Comparison of ENCODE assay signal across 25 cellular contexts in the genomic region with DNA sequence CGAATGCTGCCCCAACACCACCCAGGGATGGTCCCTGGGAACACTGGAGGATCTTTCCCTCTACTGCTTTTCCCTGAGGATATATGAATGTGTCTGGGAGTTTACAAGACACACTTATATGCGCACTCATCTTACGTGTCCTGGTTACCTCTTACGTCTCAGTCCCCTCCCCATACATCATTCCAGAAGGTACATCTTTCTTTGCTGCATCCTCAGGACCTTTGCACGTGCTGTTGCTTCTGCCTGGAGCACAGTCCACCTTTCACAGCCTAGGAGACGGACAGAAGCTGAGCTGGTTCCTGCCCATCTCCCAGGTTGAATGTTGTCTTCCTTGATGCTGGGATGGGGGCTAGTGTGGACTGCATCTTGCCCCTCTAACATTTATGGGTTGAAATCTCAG.
"Had no signal": no experiment of that assay in that cellular context is flagged by ENCODE, and none has a peak within 500 bp of the region (broad histone marks: within the 10 kb centered on the region; RNA-seq: fewer than 3 reads in every experiment).

No MANE protein-coding gene starts in this region.

- H3K27me3 ChIP-seq: ascending aorta, Peyer's patch, SJCRH30 had no signal

- DNase-seq: activated CD4-positive, alpha-beta T cell treated with anti-CD3 and anti-CD28 coated beads for 36 hours; activated CD8-positive, alpha-beta memory T cell treated with anti-CD3 and anti-CD28 coated beads, Interleukin-2, amount 50 U/mL, for 4 hours; activated CD8-positive, alpha-beta T cell treated with anti-CD3 and anti-CD28 coated beads for 36 hours; activated effector memory CD4-positive, alpha-beta T cell treated with Interleukin-2 at 50 U/mL for 16 hours; activated naive CD4-positive, alpha-beta T cell treated with Interleukin-2 at 50 U/mL for 16 hours; activated naive CD8-positive, alpha-beta T cell treated with anti-CD3 and anti-CD28 coated beads, Interleukin-2, amount 50 U/mL, for 24 hours; amniotic stem cell; body of pancreas; central memory CD4-positive, alpha-beta T cell; Karpas-422; NCI-H1105 treated with DMSO at 0.1 percent for 48 hours; NCI-H1436 treated with DMSO at 0.1 percent for 48 hours; NCI-H187; NCI-H2081; NCI-H446; NCI-H524; Peyer's patch; Right ventricle myocardium superior; SJCRH30; SK-N-SH; T-helper 1 cell had no signal

- H3K27ac ChIP-seq: ascending aorta, body of pancreas, Peyer's patch, RWPE1, SJCRH30, VCaP had no signal

- ATAC-seq: activated CD4-positive, alpha-beta T cell treated with anti-CD3 and anti-CD28 coated beads for 36 hours; activated CD8-positive, alpha-beta T cell treated with anti-CD3 and anti-CD28 coated beads for 36 hours; activated naive CD4-positive, alpha-beta T cell treated with anti-CD3 and anti-CD28 coated beads, Interleukin-2, amount 50 U/mL, for 72 hours; activated naive CD8-positive, alpha-beta T cell treated with anti-CD3 and anti-CD28 coated beads, Interleukin-2, amount 50 U/mL, for 24 hours; body of pancreas had no signal

- H3K4me2 ChIP-seq: SK-N-SH had no signal

- H3K4me1 Mint-ChIP-seq: activated CD4-positive, alpha-beta T cell treated with anti-CD3 and anti-CD28 coated beads for 36 hours; activated naive CD8-positive, alpha-beta T cell treated with anti-CD3 and anti-CD28 coated beads, Interleukin-2, amount 50 U/mL, for 24 hours had no signal

- H3K27ac Mint-ChIP-seq: activated CD4-positive, alpha-beta T cell treated with anti-CD3 and anti-CD28 coated beads for 36 hours; activated CD8-positive, alpha-beta T cell treated with anti-CD3 and anti-CD28 coated beads for 36 hours; activated naive CD4-positive, alpha-beta T cell treated with anti-CD3 and anti-CD28 coated beads, Interleukin-2, amount 50 U/mL, for 72 hours; activated naive CD8-positive, alpha-beta T cell treated with anti-CD3 and anti-CD28 coated beads, Interleukin-2, amount 50 U/mL, for 24 hours had no signal

- H3K36me3 ChIP-seq: ascending aorta, Peyer's patch, SJCRH30 had no signal

- H3K9ac ChIP-seq: SK-N-SH had no signal

- H3K4me3 Mint-ChIP-seq: activated CD4-positive, alpha-beta T cell treated with anti-CD3 and anti-CD28 coated beads for 36 hours; activated CD8-positive, alpha-beta T cell treated with anti-CD3 and anti-CD28 coated beads for 36 hours; activated naive CD8-positive, alpha-beta T cell treated with anti-CD3 and anti-CD28 coated beads, Interleukin-2, amount 50 U/mL, for 24 hours had no signal

- H3K4me1 ChIP-seq: ascending aorta, body of pancreas, Peyer's patch had no signal

- H3K9me3 ChIP-seq: Peyer's patch, SJCRH30, SK-N-SH had no signal

- H3K9me2 ChIP-seq: SK-N-SH had no signal

- H3K4me3 ChIP-seq: ascending aorta, body of pancreas, Peyer's patch, SJCRH30 had no signal
